ENCODE assay signal across 11 cellular contexts in genomic region chr3:53554559-53555511, GRCh38.
A peak's percentile ranks its signal among the peaks of the same experiment; 100 is the strongest.
DNase-seq lines count a peak whose midpoint lies in the region; ATAC-seq, FAIRE-seq and TF ChIP-seq lines count a peak whose summit lies in the region.
"Had no signal": no experiment of that assay in that cellular context is flagged by ENCODE, and none has a peak within 500 bp of the region (broad histone marks: within the 10 kb centered on the region; RNA-seq: fewer than 3 reads in every experiment).

No MANE protein-coding gene starts in this region.

- no peak for TF ChIP-seq CTCF in CD14-positive monocyte (IDR thresholded peaks at IDR 0.05)

- H3K36me3 ChIP-seq in Karpas-422 (ENCODE audit: insufficient read depth, low read length) = no peaks in the 10 kb centered on the region

- H3K9me2 ChIP-seq in Karpas-422 (replicated peaks; ENCODE audit: insufficient read depth, low read length) = no peaks in the 10 kb centered on the region

- H3K9ac ChIP-seq in Karpas-422 (ENCODE audit: low read length) = no peak overlapping the region

- H3K36me3 Mint-ChIP-seq in activated T-helper 2 cell treated with anti-CD3 and anti-CD28 coated beads, Interferon-gamma antibody, Interleukin-2, Interleukin-4, amounts not matched to agents 10 μg/mL and 5 μg/mL and 100 μg/mL, durations not matched to agents 14 hours and 24 hours and 36 hours (ENCODE audit: low read depth) = peaks cover 3% of the 10 kb centered on the region
- H3K36me3 Mint-ChIP-seq in CD14-positive monocyte = no peaks in the 10 kb centered on the region

- H2AFZ ChIP-seq in Karpas-422 (ENCODE audit: low read length) = no peak overlapping the region

- H3K4me1 Mint-ChIP-seq in activated T-helper 2 cell treated with anti-CD3 and anti-CD28 coated beads, Interferon-gamma antibody, Interleukin-2, Interleukin-4, amounts not matched to agents 10 μg/mL and 5 μg/mL and 100 μg/mL, durations not matched to agents 14 hours and 24 hours and 36 hours (ENCODE audit: low read depth) = peaks cover 38% of the 10 kb centered on the region
- no peaks in the 10 kb centered on the region for H3K4me1 Mint-ChIP-seq in CD14-positive monocyte

- no peak overlapping the region for H3K27ac ChIP-seq in Karpas-422 (ENCODE audit: low read length)
- H3K27ac ChIP-seq: dorsolateral prefrontal cortex had no signal

- intact Hi-C loops in activated T-helper 2 cell treated with anti-CD3 and anti-CD28 coated beads, Interferon-gamma antibody, Interleukin-2, Interleukin-4, amounts not matched to agents 10 μg/mL and 5 μg/mL and 100 μg/mL, durations not matched to agents 14 hours and 24 hours and 36 hours (cut with micrococcal nuclease) = loop anchor here (1.0 to 5.0 kb wide), 3 partner anchors 26 to 162 kb away; no protein-coding TSS in a partner anchor
- intact Hi-C loops in CD14-positive monocyte (cut with micrococcal nuclease) = no loop called here

- DNase-seq in GM18507 (ENCODE audit: extremely low spot score, insufficient read length, low read depth) (peak; percentile 38), activated gamma-delta T cell (lab: John Stamatoyannopoulos, UW) (no peak), Karpas-422 (no peak), MV-4-11 (lab: John Stamatoyannopoulos, UW) (no peak), CD14-positive monocyte (ENCODE audit: low spot score) (no peak)
- no peak for DNase-seq in activated T-helper 2 cell treated with anti-CD3 and anti-CD28 coated beads, Interferon-gamma antibody, Interleukin-2, Interleukin-4, amounts not matched to agents 10 μg/mL and 5 μg/mL and 100 μg/mL, durations not matched to agents 14 hours and 24 hours and 36 hours (ENCODE audit: low spot score)
- DNase-seq: DND-41, dorsolateral prefrontal cortex, IMR-90 had no signal

- H3K9me3 ChIP-seq in Karpas-422 (ENCODE audit: low read length) = no peaks in the 10 kb centered on the region

- peak overlapping the region; percentile 35 for H3K4me3 Mint-ChIP-seq in activated T-helper 2 cell treated with anti-CD3 and anti-CD28 coated beads, Interferon-gamma antibody, Interleukin-2, Interleukin-4, amounts not matched to agents 10 μg/mL and 5 μg/mL and 100 μg/mL, durations not matched to agents 14 hours and 24 hours and 36 hours (ENCODE audit: low read depth)
- H3K4me3 Mint-ChIP-seq in CD14-positive monocyte = no peak overlapping the region

- 0 out of 2 replicates have a peak, but pooled peaks cover 2% of the 10 kb centered on the region for H3K4me1 ChIP-seq in Karpas-422 (ENCODE audit: low read length)

- peak overlapping the region; percentile 94 for H3K27ac Mint-ChIP-seq in activated T-helper 2 cell treated with anti-CD3 and anti-CD28 coated beads, Interferon-gamma antibody, Interleukin-2, Interleukin-4, amounts not matched to agents 10 μg/mL and 5 μg/mL and 100 μg/mL, durations not matched to agents 14 hours and 24 hours and 36 hours
- H3K27ac Mint-ChIP-seq in CD14-positive monocyte = no peak overlapping the region

- no peaks in the 10 kb centered on the region for H4K20me1 ChIP-seq in Karpas-422 (ENCODE audit: insufficient read depth, low read depth, low read length)

- ATAC-seq in GM19463 (IDR thresholded peaks at IDR 0.05; ENCODE audit: unreplicated experiment) (peak; percentile 76), HG03066 (IDR thresholded peaks at IDR 0.05; ENCODE audit: low read depth, unreplicated experiment) (peak; percentile 80)

- no peak overlapping the region for H3K4me2 ChIP-seq in Karpas-422 (ENCODE audit: low read depth, low read length, poor library complexity, severe bottlenecking)

- H3K79me2 ChIP-seq in Karpas-422 (ENCODE audit: low read length) = no peaks in the 10 kb centered on the region

- H3K4me3 ChIP-seq in Karpas-422 (ENCODE audit: low read length) = no peak overlapping the region
- H3K4me3 ChIP-seq: dorsolateral prefrontal cortex had no signal

- no peaks in the 10 kb centered on the region for H3K27me3 ChIP-seq in Karpas-422 (ENCODE audit: low read length)
- H3K27me3 ChIP-seq: dorsolateral prefrontal cortex had no signal

- FAIRE-seq in GM18507 (lab: Jason Lieb, UNC) = peak; percentile 86

- peaks cover 13% of the 10 kb centered on the region for H3K27me3 Mint-ChIP-seq in activated T-helper 2 cell treated with anti-CD3 and anti-CD28 coated beads, Interferon-gamma antibody, Interleukin-2, Interleukin-4, amounts not matched to agents 10 μg/mL and 5 μg/mL and 100 μg/mL, durations not matched to agents 14 hours and 24 hours and 36 hours (ENCODE audit: low read depth)
- H3K27me3 Mint-ChIP-seq in CD14-positive monocyte (ENCODE audit: low read depth in 3 of 3) = peaks cover 7 to 14% (median 9%) of the 10 kb centered on the region in 3 donors

- peaks cover 3% of the 10 kb centered on the region for H3K9me3 Mint-ChIP-seq in activated T-helper 2 cell treated with anti-CD3 and anti-CD28 coated beads, Interferon-gamma antibody, Interleukin-2, Interleukin-4, amounts not matched to agents 10 μg/mL and 5 μg/mL and 100 μg/mL, durations not matched to agents 14 hours and 24 hours and 36 hours
- peaks cover 0 to 5% (median 3%) of the 10 kb centered on the region in 7 donors for H3K9me3 Mint-ChIP-seq in CD14-positive monocyte
